In genomic region chr9:133777871-133778270, GRCh38 we compare ENCODE assay signal across 14 cellular contexts. TPM values are rescaled to one million over a fixed set of nuclear protein-coding genes. Genes with fewer than 3 reads are reported as not detected.
DNase-seq lines count a peak whose midpoint lies in the region; ATAC-seq and TF ChIP-seq lines count a peak whose summit lies in the region.
"Had no signal": no experiment of that assay in that cellular context is flagged by ENCODE, and none has a peak within 500 bp of the region (broad histone marks: within the 10 kb centered on the region; RNA-seq: fewer than 3 reads in every experiment).

No MANE protein-coding gene starts in this region.

- H3K27me3 ChIP-seq in right atrium auricular region (no peaks in the 10 kb centered on the region), aorta (ENCODE audit: control insufficient read depth in 1 of 2, insufficient read depth in 2 of 2, low read length in 1 of 2) (no peaks in the 10 kb centered on the region)

- H3K4me3 ChIP-seq in right atrium auricular region = no peak overlapping the region
- H3K4me3 ChIP-seq in HEK293 (ENCODE audit: low read depth, low read length) = no peak overlapping the region
- no peak overlapping the region for H3K4me3 ChIP-seq in mucosa of descending colon
- no peak overlapping the region for H3K4me3 ChIP-seq in aorta (ENCODE audit: low read length in 2 of 2)
- no peak overlapping the region for H3K4me3 ChIP-seq in foreskin fibroblast (ENCODE audit: low read depth in 1 of 2, low read length in 2 of 2)

- H3K27ac ChIP-seq in right atrium auricular region (no peak overlapping the region), HEK293 (ENCODE audit: extremely low read depth, low read depth, low read length) (no peak overlapping the region), aorta (ENCODE audit: low read depth in 1 of 2, low read length in 2 of 2) (no peak overlapping the region)

- H3K36me3 ChIP-seq in right atrium auricular region (peaks cover 16% of the 10 kb centered on the region), HEK293 (ENCODE audit: control insufficient read depth in 2 of 2, insufficient read depth in 1 of 2, low read length in 2 of 2) (peaks cover 0 to 63% of the 10 kb centered on the region in 2 experiments; a peak in 1 of 3 replicates), mucosa of descending colon (ENCODE audit: low read depth) (peaks cover 3% of the 10 kb centered on the region), aorta (ENCODE audit: control insufficient read depth in 1 of 2, insufficient read depth in 2 of 2, low read length in 1 of 2) (no peaks in the 10 kb centered on the region)

- CTCF ChIA-PET in HEK293 (lab: Yijun Ruan, JAX) = interaction anchor here (0.6 to 1.7 kb wide), 4 partner anchors 216 to 245 kb away, joined by 3 to 11 read pairs (median 6); no protein-coding TSS in a partner anchor

- POLR2A ChIA-PET in HEK293 (lab: Yijun Ruan, JAX) = no interaction called here

- TF ChIP-seq CTCF in right atrium auricular region (IDR thresholded peaks at IDR 0.05) (no peak), HEK293 (tag by site-specific recombination; IDR thresholded peaks at IDR 0.05) (no peak), mucosa of descending colon (IDR thresholded peaks at IDR 0.05) (no peak), foreskin fibroblast (IDR thresholded peaks at IDR 0.05; ENCODE audit: low read depth, low read length) (no peak)

- H3K4me1 ChIP-seq in right atrium auricular region = no peaks in the 10 kb centered on the region
- H3K4me1 ChIP-seq in HEK293 (ENCODE audit: control insufficient read depth, insufficient read depth, low read length) = no peaks in the 10 kb centered on the region
- no peaks in the 10 kb centered on the region for H3K4me1 ChIP-seq in mucosa of descending colon (ENCODE audit: low read depth)
- no peaks in the 10 kb centered on the region for H3K4me1 ChIP-seq in aorta (ENCODE audit: control insufficient read depth in 1 of 2, insufficient read depth in 2 of 2, low read length in 2 of 2)

- DNase-seq in left ventricle myocardium superior = peak; percentile 16
- DNase-seq in right atrium auricular region (ENCODE audit: low spot score) = no peak
- DNase-seq in mucosa of descending colon = peak in 2 of 3 donors; percentile 12 to 27
- peak; percentile 34 to 35 for DNase-seq in aorta
- DNase-seq in foreskin fibroblast = no peak
- DNase-seq: ACHN; Caco-2; CD8-positive, alpha-beta memory T cell; DND-41; GDM1; HCEC 1CT; IMR-90 had no signal

- 92 to 96% methylated on average over 14 of the region's 14 CpGs for WGBS in aorta, 2 donors

- H3K9me3 ChIP-seq in right atrium auricular region = peaks cover 0 to 8% of the 10 kb centered on the region in 2 donors
- no peaks in the 10 kb centered on the region for H3K9me3 ChIP-seq in HEK293 (ENCODE audit: control insufficient read depth, insufficient read depth, low read depth, low read length)
- H3K9me3 ChIP-seq in mucosa of descending colon = peaks cover 13% of the 10 kb centered on the region
- H3K9me3 ChIP-seq in aorta (ENCODE audit: control insufficient read depth, low read length) = peaks cover 4% of the 10 kb centered on the region

- intact Hi-C loops in left ventricle myocardium superior (cut with micrococcal nuclease) = no loop called here
- intact Hi-C loops in mucosa of descending colon (cut with DNase I, micrococcal nuclease) = no loop called here
- intact Hi-C loops in aorta (cut with DNase I) = no loop called here

- ATAC-seq in left ventricle myocardium superior = no peak
- no peak for ATAC-seq in mucosa of descending colon
- ATAC-seq in aorta (ENCODE audit: low FRiP score) = no peak
- no peak for ATAC-seq in GM21619 (IDR thresholded peaks at IDR 0.05; ENCODE audit: unreplicated experiment)

TF ChIP-seq in HEK293, 187 proteins besides CTCF, POLR2A, EP300 and RAD21:
- TF ChIP-seq ZFHX2 (tag by site-specific recombination; conservative IDR thresholded peaks at IDR 0.05) (peak; percentile 45), INSM2 (tag by site-specific recombination; IDR thresholded peaks at IDR 0.05) (no peak)

RNA-seq across cellular contexts. Expression of gene SARDH, which starts 39.7 kb away (rescaled TPM):
- total RNA-seq in left ventricle myocardium superior (0.64 TPM), right atrium auricular region (under 1 TPM; 0.63 to 0.94 TPM), mucosa of descending colon (1 to 10 TPM in 1 of 3 donors, under 1 TPM in 2; 0.23 to 2.1 (median 0.46) TPM), aorta (1 to 10 TPM in 1 of 2 donors, under 1 TPM in 1; 0.84 to 3.0 TPM)
- 1 to 10 TPM in 1 of 2 donors, not detected in 1; 2.0 TPM for polyA plus RNA-seq in aorta

Comparison
In these comparisons a context has a peak if more than half of its experiments do, and no peak if none do; other contexts are left out.
1. DNase-seq: peak in left ventricle myocardium superior (single experiment), mucosa of descending colon (2 of 3) and aorta (2 of 2); none in right atrium auricular region (single experiment) and foreskin fibroblast (0 of 2).